8 cellular contexts compared by ENCODE assay signal in genomic region chr1:154669464-154670282, GRCh38.
DNase-seq lines count a peak whose midpoint lies in the region; ATAC-seq, FAIRE-seq and TF ChIP-seq lines count a peak whose summit lies in the region.

No MANE protein-coding gene starts in this region.

- H3K36me3 ChIP-seq in body of pancreas (replicated peaks in 1 of 2; ENCODE audit: insufficient read depth in 1 of 2, low read depth in 2 of 2) (no peaks in the 10 kb centered on the region), iPS DF 6.9 (ENCODE audit: control insufficient read depth, insufficient read depth, low read length) (no peaks in the 10 kb centered on the region)

- intact Hi-C loops in body of pancreas (cut with DNase I): loop anchor here (5.0 kb wide), 1 partner anchor 213 kb away; no protein-coding TSS in a partner anchor

- H3K4me1 ChIP-seq in body of pancreas: no peaks in the 10 kb centered on the region
- H3K4me1 ChIP-seq in iPS DF 6.9 (ENCODE audit: control insufficient read depth, insufficient read depth, low read length): no peaks in the 10 kb centered on the region

- 60 to 64% methylated on average over 7 to 9 of the region's 9 CpGs for WGBS in body of pancreas, 2 donors
- WGBS in iPS DF 6.9 (ENCODE audit: insufficient coverage, insufficient read length): no CpG with 5 or more reads among the region's 9 CpGs

- ATAC-seq in body of pancreas (peak; percentile 91), GM18517 (IDR thresholded peaks at IDR 0.05; ENCODE audit: unreplicated experiment) (no peak)

- no peak for FAIRE-seq in H54 (lab: Jason Lieb, UNC)

- DNase-seq in H54 (ENCODE audit: insufficient read length, low spot score) (peak; percentile 79), NCI-H2081 treated with DMSO at 0.1 percent for 48 hours (lab: John Stamatoyannopoulos, UW) (peak; percentile 5), UCSD-AML1 (lab: John Stamatoyannopoulos, UW; ENCODE audit: unreplicated experiment) (peak; percentile 77), body of pancreas (peak; percentile 64 to 78 (median 74)), iPS DF 6.9 (ENCODE audit: low read depth, low spot score) (peak; percentile 64)
- DNase-seq in stimulated activated CD4-positive, alpha-beta T cell treated with anti-CD3 and anti-CD28 coated beads, Interleukin-12 subunit alpha, Interleukin-12 subunit beta, amount 100 ng/mL, for 24 hours (ENCODE audit: low read depth in 2 of 2): peak; percentile 51 to 66

- H3K27ac ChIP-seq in C4-2B (no peak overlapping the region), body of pancreas (no peak overlapping the region), iPS DF 6.9 (ENCODE audit: low read length) (no peak overlapping the region)

- TF ChIP-seq POLR2A in H54 (IDR thresholded peaks at IDR 0.05; ENCODE audit: low read depth, low read length): no peak
- TF ChIP-seq POLR2A in body of pancreas (IDR thresholded peaks at IDR 0.05): no peak

- H3K27me3 ChIP-seq in body of pancreas (no peaks in the 10 kb centered on the region), iPS DF 6.9 (ENCODE audit: control insufficient read depth, insufficient read depth, low read length) (no peaks in the 10 kb centered on the region)

- TF ChIP-seq CTCF in C4-2B (conservative IDR thresholded peaks at IDR 0.05) (peak; percentile 91), body of pancreas (IDR thresholded peaks at IDR 0.05) (peak; percentile 28 to 79 (median 68))

- no peaks in the 10 kb centered on the region for H3K9me3 ChIP-seq in body of pancreas
- no peaks in the 10 kb centered on the region for H3K9me3 ChIP-seq in iPS DF 6.9 (ENCODE audit: control insufficient read depth, insufficient read depth, low read length)

- H3K4me3 ChIP-seq in body of pancreas (no peak overlapping the region), iPS DF 6.9 (ENCODE audit: low read length) (no peak overlapping the region)

Comparison
In these comparisons a context has a peak if more than half of its experiments do, and no peak if none do; other contexts are left out.
1. DNase-seq: peak in every context shown above with its lines; median percentile 79 in H54; 77 in UCSD-AML1; 74 in body of pancreas; 64 in iPS DF 6.9; 58 in stimulated activated CD4-positive, alpha-beta T cell treated with anti-CD3 and anti-CD28 coated beads, Interleukin-12 subunit alpha, Interleukin-12 subunit beta, amount 100 ng/mL, for 24 hours; 5 in NCI-H2081 treated with DMSO at 0.1 percent for 48 hours.